19 cellular contexts compared by ENCODE assay signal in the genomic region with DNA sequence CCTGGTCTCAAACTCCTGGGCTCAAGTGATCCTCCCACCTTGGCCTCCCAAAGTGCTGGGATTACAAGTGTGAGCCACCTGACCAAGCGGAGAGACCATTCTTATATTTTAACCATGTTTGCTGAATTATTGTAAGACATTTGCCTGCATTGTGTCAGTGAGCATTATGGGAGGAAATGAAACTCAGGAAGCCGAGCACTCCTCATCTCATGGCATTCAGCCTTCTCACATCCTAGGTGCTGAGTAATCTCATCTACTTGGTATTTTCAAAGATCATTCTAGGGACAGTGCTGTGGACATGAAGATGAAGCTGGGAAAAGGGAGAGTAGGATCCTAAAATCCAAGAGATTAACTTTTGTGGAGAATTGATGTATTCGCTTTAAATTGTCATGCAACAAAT.
DNase-seq lines count a peak whose midpoint lies in the region; TF ChIP-seq lines count a peak whose summit lies in the region.
"Had no signal": no experiment of that assay in that cellular context is flagged by ENCODE, and none has a peak within 500 bp of the region (broad histone marks: within the 10 kb centered on the region; RNA-seq: fewer than 3 reads in every experiment).

No MANE protein-coding gene starts in this region.

- H3K4me1 Mint-ChIP-seq in activated CD4-positive, alpha-beta T cell treated with anti-CD3 and anti-CD28 coated beads, Interleukin-2, amount 10 ng/mL, durations not matched to agents 24 days and 14 days = peaks cover 8% of the 10 kb centered on the region

- intact Hi-C loops in activated CD4-positive, alpha-beta T cell treated with anti-CD3 and anti-CD28 coated beads, Interleukin-2, amount 10 ng/mL, durations not matched to agents 24 days and 14 days (cut with micrococcal nuclease) = no loop called here
- intact Hi-C loops in esophagus muscularis mucosa (cut with DNase I) = no loop called here

- no peaks in the 10 kb centered on the region for H3K36me3 ChIP-seq in esophagus muscularis mucosa
- H3K36me3 ChIP-seq: Peyer's patch had no signal

- no peaks in the 10 kb centered on the region for H3K27me3 ChIP-seq in esophagus muscularis mucosa
- H3K27me3 ChIP-seq: Peyer's patch had no signal

- H3K36me3 Mint-ChIP-seq in activated CD4-positive, alpha-beta T cell treated with anti-CD3 and anti-CD28 coated beads, Interleukin-2, amount 10 ng/mL, durations not matched to agents 24 days and 14 days (ENCODE audit: low read depth) = no peaks in the 10 kb centered on the region

- no peaks in the 10 kb centered on the region for H3K9me3 Mint-ChIP-seq in activated CD4-positive, alpha-beta T cell treated with anti-CD3 and anti-CD28 coated beads, Interleukin-2, amount 10 ng/mL, durations not matched to agents 24 days and 14 days
- H3K9me3 Mint-ChIP-seq: T-helper 1 cell treated with Interleukin-12 subunit alpha and Interleukin-12 subunit beta and Interleukin-4 antibody, amounts not matched to agents 30 μg/mL and 1 μg/mL, for 36 hours had no signal

- WGBS in esophagus muscularis mucosa = 84% methylated on average over 3 of the region's 3 CpGs

- peaks cover 7% of the 10 kb centered on the region for H3K27me3 Mint-ChIP-seq in activated CD4-positive, alpha-beta T cell treated with anti-CD3 and anti-CD28 coated beads, Interleukin-2, amount 10 ng/mL, durations not matched to agents 24 days and 14 days

- TF ChIP-seq EP300 in esophagus muscularis mucosa (IDR thresholded peaks at IDR 0.05) = no peak

- DNase-seq in activated CD4-positive, alpha-beta T cell treated with anti-CD3 and anti-CD28 coated beads, Interleukin-2, amount 10 ng/mL, durations not matched to agents 24 days and 14 days = peak; percentile 29
- DNase-seq in activated CD4-positive, alpha-beta T cell treated with anti-CD3 and anti-CD28 coated beads for 1 hour = no peak
- DNase-seq in NOMO-1 treated with dmso at 0.1 percent for 144 hours (lab: John Stamatoyannopoulos, UW; ENCODE audit: unreplicated experiment) (peak; percentile 9), esophagus muscularis mucosa (ENCODE audit: extremely low spot score) (peak; percentile 42), mesenteric fat pad (ENCODE audit: low spot score) (no peak), SK-N-DZ (ENCODE audit: low spot score) (no peak), AG20443 (ENCODE audit: low spot score) (no peak), iPS-NIHi11 (ENCODE audit: low spot score) (no peak)
- DNase-seq: 8988T, GF-D8, H7, IMR-90, NCI-H1436 treated with DMSO at 0.1 percent for 48 hours, NCI-H2029 treated with DMSO at 0.1 percent for 48 hours, NCI-H2171 treated with DMSO at 0.1 percent for 48 hours, NCI-H774, Peyer's patch, Right ventricle myocardium superior had no signal

- no peak for TF ChIP-seq POLR2A in esophagus muscularis mucosa (IDR thresholded peaks at IDR 0.05; ENCODE audit: low read depth)

- no peak overlapping the region for H3K4me3 Mint-ChIP-seq in activated CD4-positive, alpha-beta T cell treated with anti-CD3 and anti-CD28 coated beads, Interleukin-2, amount 10 ng/mL, durations not matched to agents 24 days and 14 days
- H3K4me3 Mint-ChIP-seq: T-helper 1 cell treated with Interleukin-12 subunit alpha and Interleukin-12 subunit beta and Interleukin-4 antibody, amounts not matched to agents 30 μg/mL and 1 μg/mL, for 36 hours had no signal

- H3K9me3 ChIP-seq in esophagus muscularis mucosa = no peaks in the 10 kb centered on the region
- H3K9me3 ChIP-seq: Peyer's patch had no signal

- TF ChIP-seq CTCF in esophagus muscularis mucosa (IDR thresholded peaks at IDR 0.05) = no peak

- H3K27ac Mint-ChIP-seq in activated CD4-positive, alpha-beta T cell treated with anti-CD3 and anti-CD28 coated beads, Interleukin-2, amount 10 ng/mL, durations not matched to agents 24 days and 14 days = no peak overlapping the region
- H3K27ac Mint-ChIP-seq: T-helper 1 cell treated with Interleukin-12 subunit alpha and Interleukin-12 subunit beta and Interleukin-4 antibody, amounts not matched to agents 30 μg/mL and 1 μg/mL, for 36 hours had no signal

- no peak overlapping the region for H3K27ac ChIP-seq in esophagus muscularis mucosa (replicated peaks in 1 of 4)
- H3K27ac ChIP-seq: Peyer's patch had no signal

- H3K4me1 ChIP-seq in esophagus muscularis mucosa = no peaks in the 10 kb centered on the region
- H3K4me1 ChIP-seq: Peyer's patch had no signal

- H3K4me3 ChIP-seq in esophagus muscularis mucosa = no peak overlapping the region
- H3K4me3 ChIP-seq: Peyer's patch had no signal

Comparison
In these comparisons a context has a peak if more than half of its experiments do, and no peak if none do; other contexts are left out.
1. DNase-seq: peak in activated CD4-positive, alpha-beta T cell treated with anti-CD3 and anti-CD28 coated beads, Interleukin-2, amount 10 ng/mL, durations not matched to agents 24 days and 14 days (single experiment), NOMO-1 treated with dmso at 0.1 percent for 144 hours (single experiment) and esophagus muscularis mucosa (single experiment); none in activated CD4-positive, alpha-beta T cell treated with anti-CD3 and anti-CD28 coated beads for 1 hour (single experiment), mesenteric fat pad (single experiment), SK-N-DZ (single experiment), AG20443 (single experiment) and iPS-NIHi11 (single experiment).